8 cellular contexts compared by ENCODE assay signal in the genomic region with DNA sequence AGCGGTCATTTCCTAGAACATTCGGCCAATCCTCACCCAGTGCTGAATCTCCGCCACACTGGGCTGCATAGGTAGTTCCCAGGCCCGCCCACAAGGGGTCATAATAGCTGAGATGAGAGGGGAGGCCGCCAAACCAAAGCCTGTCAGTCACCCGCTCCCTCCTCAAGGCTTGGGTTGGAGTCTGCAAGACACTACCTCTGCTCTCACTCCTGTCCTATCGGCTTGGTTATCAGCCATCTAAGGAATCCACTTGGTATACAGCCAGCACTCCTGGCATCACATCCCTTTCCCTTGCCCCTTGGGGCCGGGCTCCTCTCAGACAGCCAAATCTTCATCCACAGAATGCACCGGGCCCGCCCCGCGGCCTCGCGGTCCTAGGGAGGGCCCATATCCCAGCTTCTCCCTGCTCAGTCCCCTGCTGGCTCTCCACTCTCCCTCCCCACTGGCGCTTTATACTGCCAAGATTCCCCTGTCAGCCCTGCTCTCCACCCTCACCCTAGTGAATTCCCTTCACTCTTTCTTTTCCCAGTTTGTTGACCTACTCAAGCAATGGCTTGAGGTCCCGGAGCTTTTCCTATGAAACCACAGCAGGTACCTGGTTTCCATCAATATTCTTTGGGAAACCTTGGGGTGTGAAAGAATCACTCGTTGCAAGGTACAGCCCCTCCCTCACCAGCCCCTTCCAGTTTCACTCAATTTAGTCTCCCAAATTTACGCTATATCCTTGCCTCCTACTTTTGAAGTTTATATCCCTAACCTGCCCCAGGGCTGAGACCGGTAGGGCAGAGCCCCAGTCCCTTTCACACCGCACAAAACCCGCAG. TPM values are rescaled to one million over a fixed set of nuclear protein-coding genes. Genes with fewer than 3 reads are reported as not detected.
A peak's percentile ranks its signal among the peaks of the same experiment; 100 is the strongest.
DNase-seq lines count a peak whose midpoint lies in the region; ATAC-seq and TF ChIP-seq lines count a peak whose summit lies in the region.

No MANE protein-coding gene starts in this region.

- H3K9me3 ChIP-seq in NT2/D1 (ENCODE audit: insufficient read depth, low read length) (no peaks in the 10 kb centered on the region), mucosa of rectum (ENCODE audit: control insufficient read depth in 2 of 2, low read length in 2 of 2) (no peaks in the 10 kb centered on the region), stomach smooth muscle (ENCODE audit: control insufficient read depth in 2 of 2, low read length in 2 of 2) (no peaks in the 10 kb centered on the region)

- no peaks in the 10 kb centered on the region for H3K27me3 ChIP-seq in NT2/D1 (ENCODE audit: insufficient read depth, insufficient read length)
- H3K27me3 ChIP-seq in mucosa of rectum (ENCODE audit: control insufficient read depth in 2 of 2, insufficient read depth in 2 of 2, low read length in 2 of 2), result no peaks in the 10 kb centered on the region
- H3K27me3 ChIP-seq in stomach smooth muscle (ENCODE audit: control insufficient read depth in 1 of 2, insufficient read depth in 2 of 2, low read length in 2 of 2), result no peaks in the 10 kb centered on the region

- H3K36me3 ChIP-seq in NT2/D1 (ENCODE audit: insufficient read depth, insufficient read length, low read length) (peaks cover 76% of the 10 kb centered on the region), mucosa of rectum (ENCODE audit: control insufficient read depth in 2 of 2, insufficient read depth in 2 of 2, low read length in 2 of 2) (peaks cover 8 to 11% of the 10 kb centered on the region in 2 donors), stomach smooth muscle (ENCODE audit: control insufficient read depth in 2 of 2, insufficient read depth in 2 of 2, low read length in 2 of 2) (peaks cover 13 to 19% of the 10 kb centered on the region in 2 donors)

- peak overlapping the region; percentile 90 for H3K4me3 ChIP-seq in NT2/D1 (ENCODE audit: insufficient read length, low read depth)
- peak overlapping the region; percentile 96 for H3K4me3 ChIP-seq in epithelial cell of proximal tubule (ENCODE audit: low read depth, low read length)
- peak overlapping the region; percentile 62 to 73 for H3K4me3 ChIP-seq in mucosa of rectum (ENCODE audit: low read length in 2 of 2)
- H3K4me3 ChIP-seq in stomach smooth muscle (ENCODE audit: low read length in 2 of 2), result peak overlapping the region; percentile 50 to 89

- TF ChIP-seq CTCF in epithelial cell of proximal tubule (conservative IDR thresholded peaks at IDR 0.05; ENCODE audit: low read depth, low read length), result peak; percentile 59

- H3K4me1 ChIP-seq in NT2/D1 (ENCODE audit: insufficient read depth, insufficient read length), result peaks cover 39% of the 10 kb centered on the region
- peaks cover 25 to 32% of the 10 kb centered on the region in 2 donors for H3K4me1 ChIP-seq in mucosa of rectum (ENCODE audit: control insufficient read depth in 2 of 2, insufficient read depth in 2 of 2, low read length in 2 of 2)
- peaks cover 60% of the 10 kb centered on the region for H3K4me1 ChIP-seq in stomach smooth muscle (ENCODE audit: control insufficient read depth, insufficient read depth, low read length)

- peak; percentile 53 for ATAC-seq in HG02973 (IDR thresholded peaks at IDR 0.05; ENCODE audit: unreplicated experiment)

- H3K27ac ChIP-seq in mucosa of rectum (ENCODE audit: low read depth in 2 of 2, low read length in 2 of 2) (peak overlapping the region; percentile 41 to 56), stomach smooth muscle (ENCODE audit: low read length) (peak overlapping the region; percentile 75)

- DNase-seq in NK-92 treated with Interleukin-12 subunit alpha and Interleukin-12 subunit beta, amount 100 ng/mL, for 24 hours (lab: John Stamatoyannopoulos, UW), result peak; percentile 6
- no peak for DNase-seq in NK-92 (lab: John Stamatoyannopoulos, UW; ENCODE audit: unreplicated experiment)
- DNase-seq in NT2/D1 (ENCODE audit: low read depth, low spot score), result peak; percentile 99
- DNase-seq in activated T-cell treated with anti-CD3 and anti-CD28 coated beads for 24 hours (ENCODE audit: low read depth), result peak; percentile 69
- DNase-seq in epithelial cell of proximal tubule (ENCODE audit: low read depth), result no peak

- peak overlapping the region; percentile 98 for H3K9ac ChIP-seq in NT2/D1 (ENCODE audit: insufficient read length, low read depth)
- H3K9ac ChIP-seq in mucosa of rectum (ENCODE audit: low read depth in 1 of 2, low read length in 2 of 2), result peak overlapping the region in 1 of 2 donors; percentile 44
- H3K9ac ChIP-seq in stomach smooth muscle (ENCODE audit: low read length in 2 of 2), result peak overlapping the region; percentile 68 to 72

RNA-seq across cellular contexts. Expression of gene IFFO1, which starts 1.5 kb away (rescaled TPM):
- total RNA-seq in epithelial cell of proximal tubule, result 7.5 and 11.3 TPM in 2 replicates

RNA-seq across cellular contexts. Expression of gene NOP2, which starts 13.7 kb away (rescaled TPM):
- 43.2 and 66.0 TPM in 2 replicates for total RNA-seq in epithelial cell of proximal tubule

RNA-seq across cellular contexts. Expression of gene GAPDH, which starts 20.1 kb away (rescaled TPM):
- total RNA-seq in epithelial cell of proximal tubule, result 6,260 and 7,673 TPM in 2 replicates

RNA-seq across cellular contexts. Expression of gene CHD4, which starts 52.8 kb away (rescaled TPM):
- 242 and 346 TPM in 2 replicates for total RNA-seq in epithelial cell of proximal tubule

Comparison
In these comparisons a context has a peak if more than half of its experiments do, and no peak if none do; other contexts are left out.
1. DNase-seq: peak in NK-92 treated with Interleukin-12 subunit alpha and Interleukin-12 subunit beta, amount 100 ng/mL, for 24 hours (single experiment), NT2/D1 (single experiment) and activated T-cell treated with anti-CD3 and anti-CD28 coated beads for 24 hours (single experiment); none in NK-92 (single experiment) and epithelial cell of proximal tubule (single experiment).
2. Peak in every context shown above with its lines, with median percentiles within 50 percentile points of each other: H3K4me3 ChIP-seq.